Comparison of ENCODE assay signal across 21 cellular contexts in genomic region chr4:1154126-1154522, GRCh38. TPM values are rescaled to one million over a fixed set of nuclear protein-coding genes. Genes with fewer than 3 reads are reported as not detected.
DNase-seq lines count a peak whose midpoint lies in the region; ATAC-seq, FAIRE-seq and TF ChIP-seq lines count a peak whose summit lies in the region.
"Had no signal": no experiment of that assay in that cellular context is flagged by ENCODE, and none has a peak within 500 bp of the region (broad histone marks: within the 10 kb centered on the region; RNA-seq: fewer than 3 reads in every experiment).

No MANE protein-coding gene starts in this region.

- H3K9me1 ChIP-seq in K562 (ENCODE audit: control insufficient read depth, insufficient read depth, low read length): no peaks in the 10 kb centered on the region

- H4K20me1 ChIP-seq in K562 (replicated peaks; ENCODE audit: control insufficient read depth, insufficient read depth, low read length): no peaks in the 10 kb centered on the region

- H3K36me3 ChIP-seq in HEK293 (ENCODE audit: control insufficient read depth in 2 of 2, insufficient read depth in 1 of 2, low read length in 2 of 2) (no peaks in the 10 kb centered on the region), K562 (ENCODE audit: control insufficient read depth, insufficient read depth, low read length) (no peaks in the 10 kb centered on the region), mucosa of descending colon (ENCODE audit: low read depth) (no peaks in the 10 kb centered on the region)

- H3K4me1 ChIP-seq in HEK293 (ENCODE audit: control insufficient read depth, insufficient read depth, low read length) (no peaks in the 10 kb centered on the region), K562 (replicated peaks in 1 of 2; ENCODE audit: control insufficient read depth in 2 of 2, insufficient read depth in 2 of 2, low read length in 2 of 2) (peaks cover 0 to 4% of the 10 kb centered on the region in 2 experiments; a peak in 2 of 5 replicates), mucosa of descending colon (ENCODE audit: low read depth) (no peaks in the 10 kb centered on the region)

- peaks cover 23 to 49% of the 10 kb centered on the region in 2 experiments; a peak in 4 of 5 replicates for H3K27me3 ChIP-seq in K562 (ENCODE audit: control insufficient read depth in 2 of 2, insufficient read depth in 2 of 2, low read length in 2 of 2)

- WGBS in K562 (ENCODE audit: insufficient coverage, low coverage, missing lambda C conversion rate): 0% methylated on average over 4 of the region's 7 CpGs

- DNase-seq in AG08396 (ENCODE audit: low spot score): peak; percentile 7
- DNase-seq in K562 (ENCODE audit: extremely low read depth in 1 of 4, low spot score in 3 of 4): peak; percentile 31 to 85 (median 69)
- no peak for DNase-seq in mucosa of descending colon
- no peak for DNase-seq in activated CD4-positive, alpha-beta T cell treated with anti-CD3 and anti-CD28 coated beads, Interleukin-2, amount 50 U/mL, for 4 hours
- DNase-seq in left ventricle myocardium superior: no peak
- no peak for DNase-seq in NCI-H1048 (lab: John Stamatoyannopoulos, UW)
- DNase-seq: CD4-positive, CD25-positive, alpha-beta regulatory T cell; DND-41; GDM1; KBM-7; NCI-H187 treated with DMSO at 0.1 percent for 48 hours; NCI-H2171; NCI-H446 treated with DMSO at 0.1 percent for 48 hours; NCI-H82 had no signal

- H3K9me3 ChIP-seq in HEK293 (ENCODE audit: control insufficient read depth, insufficient read depth, low read depth, low read length) (no peaks in the 10 kb centered on the region), K562 (replicated peaks; ENCODE audit: control insufficient read depth, insufficient read depth, low read depth, low read length) (no peaks in the 10 kb centered on the region; the same call in 1 of the 2 replicates), mucosa of descending colon (peaks cover 7% of the 10 kb centered on the region)

- no peak for TF ChIP-seq EP300 in K562 (IDR thresholded peaks at IDR 0.05; ENCODE audit: low read length)

- no peak for TF ChIP-seq POLR2A in K562 (conservative IDR thresholded peaks at IDR 0.05)

- no peak overlapping the region for H2AFZ ChIP-seq in K562 (ENCODE audit: low read depth, low read length)
- H2AFZ ChIP-seq: GM23338 had no signal

- CTCF ChIA-PET in HEK293 (lab: Yijun Ruan, JAX): no interaction called here
- CTCF ChIA-PET in K562 (lab: Yijun Ruan, JAX; ENCODE audit: low intra/inter-chr PET ratio): no interaction called here

- no peaks in the 10 kb centered on the region for H3K79me2 ChIP-seq in K562 (ENCODE audit: control insufficient read depth, insufficient read depth, low read length)

- POLR2A ChIA-PET in HEK293 (lab: Yijun Ruan, JAX): no interaction called here
- POLR2A ChIA-PET in K562 (lab: Yijun Ruan, JAX): interaction anchor here (0.5 kb wide), 1 partner anchor 197 kb away, joined by 3 read pairs; no protein-coding TSS in a partner anchor

- TF ChIP-seq RAD21 in K562 (CRISPR knock-in tag; conservative IDR thresholded peaks at IDR 0.05 in 1 of 2, IDR thresholded peaks at IDR 0.05 in 1 of 2): no peak

- H3K27ac ChIP-seq in HEK293 (ENCODE audit: extremely low read depth, low read depth, low read length): no peak overlapping the region
- no peak overlapping the region for H3K27ac ChIP-seq in K562 (ENCODE audit: extremely low read depth, low read depth, low read length)
- H3K27ac ChIP-seq: HL-60 had no signal

- H3K4me3 ChIP-seq in HEK293 (ENCODE audit: low read depth, low read length) (no peak overlapping the region), K562 (no peak overlapping the region), mucosa of descending colon (no peak overlapping the region)
- H3K4me3 ChIP-seq: GM23338 had no signal

- BruUV-seq in K562 (replicated peaks; lab: Mats Ljungman, UMichigan): no TSS peak

- intact Hi-C loops in K562 (cut with micrococcal nuclease) (no loop called here), mucosa of descending colon (cut with DNase I, micrococcal nuclease) (no loop called here), left ventricle myocardium superior (cut with micrococcal nuclease) (no loop called here)

- TF ChIP-seq CTCF in HEK293 (tag by site-specific recombination; IDR thresholded peaks at IDR 0.05) (no peak), K562 (IDR thresholded peaks at IDR 0.05 in 2 of 3, conservative IDR thresholded peaks at IDR 0.05 in 1 of 3; ENCODE audit: insufficient read depth in 2 of 3, low read depth in 1 of 3, low read length in 3 of 3) (no peak), mucosa of descending colon (IDR thresholded peaks at IDR 0.05) (no peak)

- H3K4me2 ChIP-seq in K562 (ENCODE audit: insufficient read depth, low read length): no peak overlapping the region
- H3K4me2 ChIP-seq: GM23338 had no signal

- no peak overlapping the region for H3K9ac ChIP-seq in K562 (ENCODE audit: insufficient read depth in 1 of 2, low read depth in 2 of 2, low read length in 2 of 2)

- no peak for FAIRE-seq in K562 (lab: Jason Lieb, UNC)
- FAIRE-seq: A204.1, GM19239 had no signal

- in situ Hi-C loops in K562 (cut with MboI): no loop called here

- ATAC-seq in K562: peak; percentile 66
- peak; percentile 27 for ATAC-seq in mucosa of descending colon
- no peak for ATAC-seq in GM21576 (IDR thresholded peaks at IDR 0.05; ENCODE audit: unreplicated experiment)
- ATAC-seq in left ventricle myocardium superior: no peak
- ATAC-seq: GM23338 had no signal

TF ChIP-seq in HEK293, 187 proteins besides CTCF, POLR2A, EP300 and RAD21 (continues in another document):
- TF ChIP-seq ZNF561 (tag by site-specific recombination; IDR thresholded peaks at IDR 0.05; ENCODE audit: borderline replicate concordance) (no peak), ZNF146 (tag by site-specific recombination; IDR thresholded peaks at IDR 0.05) (no peak)

TF ChIP-seq in K562, 482 proteins besides CTCF, POLR2A, EP300 and RAD21:
- TF ChIP-seq EGR1 (conservative IDR thresholded peaks at IDR 0.05): peak; percentile 60
- no peak for TF ChIP-seq SMAD1 (IDR thresholded peaks at IDR 0.05; ENCODE audit: low read depth, low read length, partially characterized antibody)
TF ChIP-seq in K562: peak in this region for 1.

RNA-seq across cellular contexts. Expression of gene SPON2, which starts 18.3 kb away (rescaled TPM):
- total RNA-seq in K562 (2011; cell fraction: chromatin; rRNA removed; ENCODE audit: low replicate concordance): 8.1 and 12.5 TPM in 2 replicates
- total RNA-seq in K562 (2011; cell fraction: nucleolus; rRNA removed): 8.2 and 12.8 TPM in 2 replicates
- 7.3 and 9.4 TPM in 2 replicates for total RNA-seq in K562 (2011; cell fraction: nucleoplasm; rRNA removed)
- 0.65 and 1.1 TPM in 2 replicates for total RNA-seq in K562 (2014; rRNA removed)
- total RNA-seq in K562 (2014; rRNA removed; fragmentation: Illumina TruSeq; extraction: Trizol): 0.54 and 0.69 TPM in 2 replicates
- total RNA-seq in K562 (2015; rRNA removed; fragmentation: Illumina TruSeq; extraction: Trizol): 0.57 and 0.83 TPM in 2 replicates
- 1.4 and 1.8 TPM in 2 replicates for total RNA-seq in K562 (2021)
- 2.2 and 4.8 TPM in 2 replicates for polyA plus RNA-seq in K562 (2011; rRNA removed)
- 2.3 and 4.7 TPM in 2 replicates for polyA plus RNA-seq in K562 (2011; cell fraction: cytosol; rRNA removed)
- 4.1 and 5.8 TPM in 2 replicates for polyA plus RNA-seq in K562 (2011; cell fraction: nucleus; rRNA removed)
- 1.4 and 2.4 TPM in 2 replicates for polyA plus RNA-seq in K562 (2012)
- polyA plus RNA-seq in K562 (2014; fragmentation: Illumina TruSeq; extraction: Trizol): 0.74 and 1.1 TPM in 2 replicates
- under 1 TPM; 0.21 to 0.27 TPM for polyA plus RNA-seq in K562 (2014; fragmentation: Nextera tagmentation; extraction: Ambion mirVana)
- polyA plus RNA-seq in K562 (2014; rRNA removed): 0.77 and 0.84 TPM in 2 replicates
- polyA minus RNA-seq in K562 (2011; rRNA and poly(A)+ RNA removed): 0.60 and 0.87 TPM in 2 replicates
- polyA minus RNA-seq in K562 (2011; cell fraction: cytosol; rRNA and poly(A)+ RNA removed): 2.3 and 3.7 TPM in 2 replicates
- 1.8 and 4.2 TPM in 2 replicates for polyA minus RNA-seq in K562 (2011; cell fraction: nucleus; rRNA and poly(A)+ RNA removed)
- 10 to 100 TPM; 19.6 to 42.1 (median 41.4) TPM for total RNA-seq in mucosa of descending colon
- 22.8 TPM for total RNA-seq in left ventricle myocardium superior

RNA-seq across cellular contexts. Expression of gene RNF212, which starts 40.8 kb away (rescaled TPM):
- total RNA-seq in K562 (2011; cell fraction: chromatin; rRNA removed; ENCODE audit: low replicate concordance): not detected in 2 replicates
- total RNA-seq in K562 (2011; cell fraction: nucleolus; rRNA removed): not detected in 2 replicates
- not detected in 2 replicates for total RNA-seq in K562 (2011; cell fraction: nucleoplasm; rRNA removed)
- not detected in 2 replicates for total RNA-seq in K562 (2014; rRNA removed)
- not detected in 2 replicates for total RNA-seq in K562 (2014; rRNA removed; fragmentation: Illumina TruSeq; extraction: Trizol)
- total RNA-seq in K562 (2015; rRNA removed; fragmentation: Illumina TruSeq; extraction: Trizol): not detected in 2 replicates
- not detected in 2 replicates for total RNA-seq in K562 (2021)
- polyA plus RNA-seq in K562 (2011; rRNA removed): not detected in 2 replicates
- not detected in 2 replicates for polyA plus RNA-seq in K562 (2011; cell fraction: cytosol; rRNA removed)
- not detected in 2 replicates for polyA plus RNA-seq in K562 (2011; cell fraction: nucleus; rRNA removed)
- polyA plus RNA-seq in K562 (2012): not detected in 2 replicates
- not detected in 2 replicates for polyA plus RNA-seq in K562 (2014; fragmentation: Illumina TruSeq; extraction: Trizol)
- not detected for polyA plus RNA-seq in K562 (2014; fragmentation: Nextera tagmentation; extraction: Ambion mirVana)
- 0.04 TPM in 1 of 2 replicates, not detected in the other for polyA plus RNA-seq in K562 (2014; rRNA removed)
- polyA minus RNA-seq in K562 (2011; rRNA and poly(A)+ RNA removed): not detected in 2 replicates
- not detected in 2 replicates for polyA minus RNA-seq in K562 (2011; cell fraction: cytosol; rRNA and poly(A)+ RNA removed)
- not detected in 2 replicates for polyA minus RNA-seq in K562 (2011; cell fraction: nucleus; rRNA and poly(A)+ RNA removed)
- 1 to 10 TPM; 2.3 to 4.9 (median 3.9) TPM for total RNA-seq in mucosa of descending colon
- 0.62 TPM for total RNA-seq in left ventricle myocardium superior
- total RNA-seq: RPMI7951 had no signal

Comparison
In these comparisons a context has a peak if more than half of its experiments do, and no peak if none do; other contexts are left out.
1. DNase-seq: peak in AG08396 (single experiment) and K562 (4 of 4); none in mucosa of descending colon (0 of 3), activated CD4-positive, alpha-beta T cell treated with anti-CD3 and anti-CD28 coated beads, Interleukin-2, amount 50 U/mL, for 4 hours (0 of 2), left ventricle myocardium superior (single experiment) and NCI-H1048 (single experiment).
2. ATAC-seq: peak in K562 (single experiment) and mucosa of descending colon (single experiment); none in GM21576 (single experiment) and left ventricle myocardium superior (single experiment).